Comparison of ENCODE assay signal across 1 cellular context in the genomic region with DNA sequence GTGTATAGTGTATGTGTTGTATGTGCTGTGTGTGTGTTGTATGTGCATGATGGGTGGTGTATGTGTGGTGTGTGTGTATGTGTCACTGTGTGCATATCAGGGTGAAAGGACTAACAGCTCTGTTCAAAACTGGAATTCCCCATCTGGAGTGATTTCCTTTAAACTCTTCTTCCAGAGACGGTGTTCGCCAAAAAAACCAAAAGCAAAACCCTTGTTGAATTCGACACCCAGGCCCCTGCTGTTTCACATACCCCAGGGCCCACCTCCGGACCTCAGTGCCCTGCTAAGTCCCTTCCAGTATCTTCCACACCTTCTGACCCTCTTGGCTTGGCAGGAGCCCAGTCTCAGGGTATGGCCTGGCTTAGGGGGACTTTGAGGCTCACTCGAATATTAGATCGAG.
TF ChIP-seq lines count a peak whose summit lies in the region.

No MANE protein-coding gene starts in this region.

TF ChIP-seq in HCT116, 20 proteins besides CTCF, POLR2A, EP300 and RAD21 (continued from another document):
- TF ChIP-seq, protein P1, sequence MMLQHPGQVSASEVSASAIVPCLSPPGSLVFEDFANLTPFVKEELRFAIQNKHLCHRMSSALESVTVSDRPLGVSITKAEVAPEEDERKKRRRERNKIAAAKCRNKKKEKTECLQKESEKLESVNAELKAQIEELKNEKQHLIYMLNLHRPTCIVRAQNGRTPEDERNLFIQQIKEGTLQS (IDR thresholded peaks at IDR 0.05): no peak
- no peak for TF ChIP-seq EZH2 (IDR thresholded peaks at IDR 0.05)
- TF ChIP-seq, protein P2, sequence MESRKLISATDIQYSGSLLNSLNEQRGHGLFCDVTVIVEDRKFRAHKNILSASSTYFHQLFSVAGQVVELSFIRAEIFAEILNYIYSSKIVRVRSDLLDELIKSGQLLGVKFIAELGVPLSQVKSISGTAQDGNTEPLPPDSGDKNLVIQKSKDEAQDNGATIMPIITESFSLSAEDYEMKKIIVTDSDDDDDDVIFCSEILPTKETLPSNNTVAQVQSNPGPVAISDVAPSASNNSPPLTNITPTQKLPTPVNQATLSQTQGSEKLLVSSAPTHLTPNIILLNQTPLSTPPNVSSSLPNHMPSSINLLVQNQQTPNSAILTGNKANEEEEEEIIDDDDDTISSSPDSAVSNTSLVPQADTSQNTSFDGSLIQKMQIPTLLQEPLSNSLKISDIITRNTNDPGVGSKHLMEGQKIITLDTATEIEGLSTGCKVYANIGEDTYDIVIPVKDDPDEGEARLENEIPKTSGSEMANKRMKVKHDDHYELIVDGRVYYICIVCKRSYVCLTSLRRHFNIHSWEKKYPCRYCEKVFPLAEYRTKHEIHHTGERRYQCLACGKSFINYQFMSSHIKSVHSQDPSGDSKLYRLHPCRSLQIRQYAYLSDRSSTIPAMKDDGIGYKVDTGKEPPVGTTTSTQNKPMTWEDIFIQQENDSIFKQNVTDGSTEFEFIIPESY (IDR thresholded peaks at IDR 0.05; ENCODE audit: extremely low read depth, insufficient replicate concordance, low read length): no peak
